In the genomic region with DNA sequence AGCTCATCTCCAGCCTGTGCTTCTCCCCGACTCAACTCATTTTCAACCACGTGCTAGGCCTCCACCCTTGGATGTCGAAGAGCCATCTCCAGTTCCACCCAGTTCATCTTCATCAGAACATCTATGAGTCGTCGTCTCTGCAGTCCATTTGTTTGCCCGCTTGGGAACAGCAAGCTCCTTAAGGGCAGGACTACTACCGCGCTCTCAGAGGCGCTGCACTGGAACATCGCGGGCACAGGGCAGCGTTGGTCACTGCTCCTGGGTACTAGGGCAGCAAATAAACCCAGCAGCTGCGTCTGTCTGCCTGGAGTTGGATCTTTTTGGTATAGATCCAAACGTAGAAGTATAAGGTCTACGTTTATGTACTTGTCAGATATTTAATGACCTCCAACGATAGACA, we compare ENCODE assay signal across 9 cellular contexts. TPM values are rescaled to one million over a fixed set of nuclear protein-coding genes. Genes with fewer than 3 reads are reported as not detected.
DNase-seq lines count a peak whose midpoint lies in the region; FAIRE-seq and TF ChIP-seq lines count a peak whose summit lies in the region.
"Had no signal": no experiment of that assay in that cellular context is flagged by ENCODE, and none has a peak within 500 bp of the region (broad histone marks: within the 10 kb centered on the region; RNA-seq: fewer than 3 reads in every experiment).

No MANE protein-coding gene starts in this region.

- no peak for FAIRE-seq in GM19239 (lab: Jason Lieb, UNC)
- FAIRE-seq: islet of Langerhans had no signal

- no peaks in the 10 kb centered on the region for H3K4me1 ChIP-seq in iPS-15b (ENCODE audit: control insufficient read depth, insufficient read depth, low read length)

- no peak for TF ChIP-seq CTCF in astrocyte of the cerebellum (IDR thresholded peaks at IDR 0.05; ENCODE audit: low read depth, low read length, missing control alignments)

- DNase-seq in Ammon's horn (ENCODE audit: low spot score) (peak; percentile 5), M059J (ENCODE audit: low read depth) (peak; percentile 24), astrocyte of the cerebellum (ENCODE audit: low read depth) (no peak), AML-193 (lab: John Stamatoyannopoulos, UW) (no peak), GM19239 (ENCODE audit: insufficient read length, low spot score) (no peak), NCI-H82 (lab: John Stamatoyannopoulos, UW) (no peak)
- peak; percentile 4 for DNase-seq in stimulated activated CD4-positive, alpha-beta T cell treated with anti-CD3 and anti-CD28 coated beads, Interleukin-1b, Interleukin-23, amount 100 ng/mL, for 48 hours

- no peaks in the 10 kb centered on the region for H3K9me3 ChIP-seq in iPS-15b (ENCODE audit: control insufficient read depth, insufficient read depth, low read length)

- peaks cover 34% of the 10 kb centered on the region for H3K27me3 ChIP-seq in iPS-15b (ENCODE audit: control insufficient read depth, insufficient read depth, low read length)

- in situ Hi-C loops in astrocyte of the cerebellum (cut with HindIII; ENCODE audit: low sequenced_read_pairs): no loop called here

- no peaks in the 10 kb centered on the region for H3K36me3 ChIP-seq in iPS-15b (ENCODE audit: control insufficient read depth, insufficient read depth, low read length)

- peak overlapping the region; percentile 64 for H3K4me3 ChIP-seq in astrocyte of the cerebellum (ENCODE audit: low read depth, low read length)
- peak overlapping the region; percentile 48 for H3K4me3 ChIP-seq in iPS-15b (ENCODE audit: low read depth, low read length)

- H3K9ac ChIP-seq in iPS-15b (ENCODE audit: low read depth, low read length): peak overlapping the region; percentile 26

RNA-seq across cellular contexts. Expression of gene PRDM2, which starts 0.5 kb away (rescaled TPM):
- total RNA-seq in M059J (2014; rRNA removed; shearing (Covaris generic)): 9.2 and 11.3 TPM in 2 replicates

Comparison
In these comparisons a context has a peak if more than half of its experiments do, and no peak if none do; other contexts are left out.
1. DNase-seq: peak in Ammon's horn (single experiment), M059J (single experiment) and stimulated activated CD4-positive, alpha-beta T cell treated with anti-CD3 and anti-CD28 coated beads, Interleukin-1b, Interleukin-23, amount 100 ng/mL, for 48 hours (single experiment); none in astrocyte of the cerebellum (single experiment), AML-193 (0 of 2), GM19239 (single experiment) and NCI-H82 (single experiment).